In the genomic region with DNA sequence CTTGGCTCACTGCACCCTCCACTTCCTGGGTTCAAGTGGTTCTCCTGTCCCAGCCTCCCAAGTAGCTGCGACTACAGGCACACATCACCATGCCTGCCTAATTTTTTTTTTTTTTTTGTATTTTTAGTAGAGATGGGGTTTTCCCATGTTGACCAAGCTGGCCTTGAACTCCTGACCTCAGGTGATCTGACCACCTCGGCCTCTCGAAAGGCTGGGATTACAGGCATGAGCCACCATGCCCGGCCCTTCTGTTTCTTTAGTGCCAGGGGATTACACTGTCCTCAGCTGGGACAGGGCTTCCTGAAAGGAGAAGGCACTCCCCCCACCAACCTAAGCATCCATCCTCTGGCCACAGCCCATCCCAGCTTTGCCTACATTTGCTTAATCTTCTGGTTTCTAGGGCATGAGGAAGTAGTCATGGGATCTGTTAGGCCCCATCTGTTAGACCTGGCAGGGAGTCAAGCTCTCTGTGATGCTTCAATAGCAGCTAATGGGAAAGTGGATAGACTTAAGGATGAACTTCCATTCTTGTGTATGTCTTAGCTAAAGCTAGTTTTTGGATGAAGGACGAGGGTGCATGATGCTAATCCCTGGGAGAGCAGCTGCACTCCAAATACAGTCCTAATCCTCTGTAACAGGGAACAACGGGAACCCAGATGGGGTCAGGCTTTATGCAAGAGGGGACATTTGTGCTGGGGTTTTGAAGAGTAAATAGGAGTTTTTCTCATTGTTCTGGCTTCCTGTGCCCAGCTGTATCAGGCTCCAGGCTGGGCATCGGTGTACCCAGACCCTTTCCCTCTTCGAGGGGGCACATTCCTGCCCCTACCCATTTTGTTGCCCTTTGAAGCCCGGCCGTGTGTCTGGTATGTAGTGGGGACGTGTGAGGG, we compare ENCODE assay signal across 13 cellular contexts. TPM values are rescaled to one million over a fixed set of nuclear protein-coding genes. Genes with fewer than 3 reads are reported as not detected.
A peak's percentile ranks its signal among the peaks of the same experiment; 100 is the strongest.
DNase-seq lines count a peak whose midpoint lies in the region; ATAC-seq, FAIRE-seq and TF ChIP-seq lines count a peak whose summit lies in the region.
"Had no signal": no experiment of that assay in that cellular context is flagged by ENCODE, and none has a peak within 500 bp of the region (broad histone marks: within the 10 kb centered on the region; RNA-seq: fewer than 3 reads in every experiment).

No MANE protein-coding gene starts in this region.

- POLR2A ChIA-PET in CD8-positive, alpha-beta T cell (lab: Charles Lee), result no interaction called here

- H3K4me3 Mint-ChIP-seq in CD8-positive, alpha-beta T cell, result peak overlapping the region; percentile 71

- ATAC-seq in CD8-positive, alpha-beta T cell, result no peak
- no peak for ATAC-seq in GM21529 (IDR thresholded peaks at IDR 0.05; ENCODE audit: unreplicated experiment)

- H3K27me3 ChIP-seq in CD8-positive, alpha-beta T cell (ENCODE audit: insufficient read depth, low read length), result no peaks in the 10 kb centered on the region
- H3K27me3 ChIP-seq: ovary, transverse colon had no signal

- no peaks in the 10 kb centered on the region for H3K9me3 ChIP-seq in CD8-positive, alpha-beta T cell (ENCODE audit: low read length)
- H3K9me3 ChIP-seq: ovary, transverse colon had no signal

- no peaks in the 10 kb centered on the region for H3K27me3 Mint-ChIP-seq in CD8-positive, alpha-beta T cell (ENCODE audit: low read depth)

- no peak for TF ChIP-seq POLR2A in GM12892 (IDR thresholded peaks at IDR 0.05; ENCODE audit: low read depth, low read length)

- no peaks in the 10 kb centered on the region for H3K9me3 Mint-ChIP-seq in CD8-positive, alpha-beta T cell

- peaks cover 38% of the 10 kb centered on the region for H3K4me1 ChIP-seq in CD8-positive, alpha-beta T cell (ENCODE audit: insufficient read depth, low read length)

- H3K4me3 ChIP-seq in CD8-positive, alpha-beta T cell (ENCODE audit: low read depth, low read length), result peak overlapping the region; percentile 25
- no peak overlapping the region for H3K4me3 ChIP-seq in fibroblast of pulmonary artery (replicated peaks; ENCODE audit: low read depth, low read length)
- H3K4me3 ChIP-seq: ovary, transverse colon had no signal

- CTCF ChIA-PET in CD8-positive, alpha-beta T cell (lab: Charles Lee), result interaction anchor here (1.5 to 3.0 kb wide), 2 partner anchors 18 to 88 kb away, joined by 3 to 16 read pairs; no protein-coding TSS in a partner anchor

- TF ChIP-seq CTCF in CD8-positive, alpha-beta T cell (IDR thresholded peaks at IDR 0.05), result no peak
- no peak for TF ChIP-seq CTCF in fibroblast of pulmonary artery (IDR thresholded peaks at IDR 0.05; ENCODE audit: low read length, missing control alignments)

- peaks cover 54% of the 10 kb centered on the region for H3K4me1 Mint-ChIP-seq in CD8-positive, alpha-beta T cell (ENCODE audit: low read depth)

- H3K36me3 Mint-ChIP-seq in CD8-positive, alpha-beta T cell, result peaks cover 45% of the 10 kb centered on the region

- no peak for DNase-seq in CD8-positive, alpha-beta T cell
- DNase-seq in GM12892 (ENCODE audit: insufficient read length) (no peak), SKM-1 (lab: John Stamatoyannopoulos, UW; ENCODE audit: unreplicated experiment) (peak; percentile 32), fibroblast of pulmonary artery (ENCODE audit: low read depth) (peak; percentile 44), SHP77 (lab: John Stamatoyannopoulos, UW) (no peak), NCI-H187 (lab: John Stamatoyannopoulos, UW) (no peak), DMS79 (lab: John Stamatoyannopoulos, UW) (no peak)
- DNase-seq: anterior cingulate cortex, IMR-90, NCI-H69, ovary, transverse colon had no signal

- H3K36me3 ChIP-seq in CD8-positive, alpha-beta T cell (ENCODE audit: insufficient read depth, low read length), result no peaks in the 10 kb centered on the region
- H3K36me3 ChIP-seq: ovary, transverse colon had no signal

- intact Hi-C loops in CD8-positive, alpha-beta T cell (cut with DNase I, micrococcal nuclease), result no loop called here

- H3K27ac Mint-ChIP-seq in CD8-positive, alpha-beta T cell, result peak overlapping the region; percentile 88

- H3K27ac ChIP-seq in CD8-positive, alpha-beta T cell (ENCODE audit: low read depth, low read length), result no peak overlapping the region
- H3K27ac ChIP-seq: ovary, transverse colon had no signal

- peak; percentile 27 for FAIRE-seq in GM12892 (lab: Jason Lieb, UNC)

RNA-seq across cellular contexts. Expression of a gene that starts 2.6 kb away (rescaled TPM):
- total RNA-seq in CD8-positive, alpha-beta T cell, result 10 to 100 TPM; 68.3 to 75.5 TPM
- polyA plus RNA-seq in GM12892 (2012; ENCODE audit: missing spikeins), result 30.2 TPM
- total RNA-seq: IMR-90 had no signal
- polyA plus RNA-seq: IMR-90 had no signal

RNA-seq across cellular contexts. Expression of a gene that starts 7.8 kb away (rescaled TPM):
- 10 to 100 TPM; 33.5 to 38.8 TPM for total RNA-seq in CD8-positive, alpha-beta T cell
- 4.0 TPM for polyA plus RNA-seq in GM12892 (2012; ENCODE audit: missing spikeins)

RNA-seq across cellular contexts. Expression of a gene that starts 35.6 kb away (rescaled TPM):
- 1 to 10 TPM; 1.1 to 1.7 TPM for total RNA-seq in CD8-positive, alpha-beta T cell
- polyA plus RNA-seq in GM12892 (2012; ENCODE audit: missing spikeins), result 47.2 TPM

RNA-seq across cellular contexts. Expression of a gene that starts 37.7 kb away (rescaled TPM):
- 10 to 100 TPM; 31.9 to 33.1 TPM for total RNA-seq in CD8-positive, alpha-beta T cell
- polyA plus RNA-seq in GM12892 (2012; ENCODE audit: missing spikeins), result 31.2 TPM

RNA-seq across cellular contexts. Expression of a gene that starts 54.6 kb away (rescaled TPM):
- not detected for total RNA-seq in CD8-positive, alpha-beta T cell
- polyA plus RNA-seq in GM12892 (2012; ENCODE audit: missing spikeins), result 1.4 TPM
- total RNA-seq: IMR-90 had no signal

Comparison
In these comparisons a context has a peak if more than half of its experiments do, and no peak if none do; other contexts are left out.
1. DNase-seq: peak in SKM-1 (single experiment) and fibroblast of pulmonary artery (single experiment); none in CD8-positive, alpha-beta T cell (0 of 7), GM12892 (single experiment), SHP77 (0 of 2), NCI-H187 (0 of 2) and DMS79 (single experiment).